Comparison of ENCODE assay signal across 8 cellular contexts in genomic region chr1:26378088-26378878, GRCh38. TPM values are rescaled to one million over a fixed set of nuclear protein-coding genes. Genes with fewer than 3 reads are reported as not detected.
DNase-seq lines count a peak whose midpoint lies in the region; ATAC-seq and TF ChIP-seq lines count a peak whose summit lies in the region.

No MANE protein-coding gene starts in this region.

- H3K4me3 Mint-ChIP-seq in activated T-cell treated with anti-CD3 and anti-CD28 coated beads, Interleukin-2, amount 50 U/mL, for 4 hours = peak overlapping the region; percentile 53

- peaks cover 67% of the 10 kb centered on the region for H3K4me1 Mint-ChIP-seq in activated T-cell treated with anti-CD3 and anti-CD28 coated beads, Interleukin-2, amount 50 U/mL, for 4 hours (ENCODE audit: low read depth)

- WGBS in heart right ventricle, 2 donors = 40 to 42% methylated on average over 5 of the region's 5 CpGs

- H3K27me3 Mint-ChIP-seq in activated T-cell treated with anti-CD3 and anti-CD28 coated beads, Interleukin-2, amount 50 U/mL, for 4 hours (ENCODE audit: low read depth) = no peaks in the 10 kb centered on the region

- TF ChIP-seq CTCF in heart right ventricle (IDR thresholded peaks at IDR 0.05) = no peak

- peaks cover 0 to 40% (median 0%) of the 10 kb centered on the region in 9 donors for H3K4me1 ChIP-seq in heart right ventricle

- no peaks in the 10 kb centered on the region for H3K36me3 ChIP-seq in heart right ventricle

- intact Hi-C loops in heart right ventricle (cut with DNase I) = no loop called here

- no peaks in the 10 kb centered on the region for H3K9me3 ChIP-seq in heart right ventricle

- DNase-seq in CMK (ENCODE audit: low read depth) (peak; percentile 98), OCI-M1 (lab: John Stamatoyannopoulos, UW) (peak; percentile 97), heart right ventricle (no peak), mesenteric fat pad (ENCODE audit: low spot score) (no peak), cerebellar nuclear complex (lab: John Stamatoyannopoulos, UW) (no peak)
- peak; percentile 68 for DNase-seq in activated T-cell treated with anti-CD3 and anti-CD28 coated beads, Interleukin-2, amount 50 U/mL, for 4 hours
- peak; percentile 27 to 64 (median 63) for DNase-seq in stimulated activated CD4-positive, alpha-beta T cell treated with anti-CD3 and anti-CD28 coated beads, TNF-alpha, amount 100 ng/mL, for 4 hours (ENCODE audit: low read depth in 3 of 3)

- H3K36me3 Mint-ChIP-seq in activated T-cell treated with anti-CD3 and anti-CD28 coated beads, Interleukin-2, amount 50 U/mL, for 4 hours (ENCODE audit: insufficient read depth) = no peaks in the 10 kb centered on the region

- peaks cover 0 to 31% (median 14%) of the 10 kb centered on the region in 7 donors for H3K27me3 ChIP-seq in heart right ventricle

- peaks cover 3% of the 10 kb centered on the region for H3K9me3 Mint-ChIP-seq in activated T-cell treated with anti-CD3 and anti-CD28 coated beads, Interleukin-2, amount 50 U/mL, for 4 hours

- no peak overlapping the region for H3K4me3 ChIP-seq in heart right ventricle

- ATAC-seq in HG02571 (IDR thresholded peaks at IDR 0.05; ENCODE audit: unreplicated experiment) = peak; percentile 56
- ATAC-seq in activated T-cell treated with anti-CD3 and anti-CD28 coated beads, Interleukin-2, amount 50 U/mL, for 4 hours = peak; percentile 97 to 98
- peak in 7 of 8 donors; percentile 38 to 75 (median 56) for ATAC-seq in heart right ventricle

- peak overlapping the region in 1 of 10 donors; percentile 74 for H3K27ac ChIP-seq in heart right ventricle

RNA-seq across cellular contexts. Expression of gene ZNF683, which starts 5.7 kb away (rescaled TPM):
- under 1 TPM; 0.11 to 0.30 (median 0.13) TPM for total RNA-seq in activated T-cell treated with anti-CD3 and anti-CD28 coated beads, Interleukin-2, amount 50 U/mL, for 4 hours
- total RNA-seq in heart right ventricle = 1 to 10 TPM in 1 of 10 donors, under 1 TPM in 1, not detected in 8; 0.15 to 1.3 TPM
- under 1 TPM in 1 of 2 donors, not detected in 1; 0.04 TPM for polyA plus RNA-seq in heart right ventricle
- not detected for total RNA-seq in mesenteric fat pad

RNA-seq across cellular contexts. Expression of gene CRYBG2, which starts 24.4 kb away (rescaled TPM):
- total RNA-seq in activated T-cell treated with anti-CD3 and anti-CD28 coated beads, Interleukin-2, amount 50 U/mL, for 4 hours = under 1 TPM; 0.16 to 0.45 (median 0.30) TPM
- total RNA-seq in heart right ventricle (under 1 TPM in 1 of 10 donors, not detected in 9; 0.64 TPM), mesenteric fat pad (0.06 TPM)
- under 1 TPM in 1 of 2 donors, not detected in 1; 0.03 TPM for polyA plus RNA-seq in heart right ventricle

RNA-seq across cellular contexts. Expression of gene LIN28A, which starts 32.3 kb away (rescaled TPM):
- under 1 TPM; 0.37 to 0.57 (median 0.46) TPM for total RNA-seq in activated T-cell treated with anti-CD3 and anti-CD28 coated beads, Interleukin-2, amount 50 U/mL, for 4 hours
- total RNA-seq in heart right ventricle (under 1 TPM in 1 of 10 donors, not detected in 9; 0.15 TPM), mesenteric fat pad (not detected)
- not detected for polyA plus RNA-seq in heart right ventricle

RNA-seq across cellular contexts. Expression of gene DHDDS, which starts 53.8 kb away (rescaled TPM):
- 10 to 100 TPM; 59.7 to 68.8 (median 60.1) TPM for total RNA-seq in activated T-cell treated with anti-CD3 and anti-CD28 coated beads, Interleukin-2, amount 50 U/mL, for 4 hours
- total RNA-seq in heart right ventricle = 10 to 100 TPM; 23.0 to 45.8 (median 32.5) TPM
- polyA plus RNA-seq in heart right ventricle = 10 to 100 TPM; 22.1 to 29.2 TPM
- 141 TPM for total RNA-seq in mesenteric fat pad

Comparison
In these comparisons a context has a peak if more than half of its experiments do, and no peak if none do; other contexts are left out.
1. DNase-seq: peak in CMK (single experiment), OCI-M1 (single experiment), activated T-cell treated with anti-CD3 and anti-CD28 coated beads, Interleukin-2, amount 50 U/mL, for 4 hours (single experiment) and stimulated activated CD4-positive, alpha-beta T cell treated with anti-CD3 and anti-CD28 coated beads, TNF-alpha, amount 100 ng/mL, for 4 hours (3 of 3); none in heart right ventricle (0 of 2), mesenteric fat pad (single experiment) and cerebellar nuclear complex (0 of 2).
2. Peak in every context shown above with its lines, with median percentiles within 50 percentile points of each other: ATAC-seq.